1 cellular context compared by ENCODE assay signal in the genomic region with DNA sequence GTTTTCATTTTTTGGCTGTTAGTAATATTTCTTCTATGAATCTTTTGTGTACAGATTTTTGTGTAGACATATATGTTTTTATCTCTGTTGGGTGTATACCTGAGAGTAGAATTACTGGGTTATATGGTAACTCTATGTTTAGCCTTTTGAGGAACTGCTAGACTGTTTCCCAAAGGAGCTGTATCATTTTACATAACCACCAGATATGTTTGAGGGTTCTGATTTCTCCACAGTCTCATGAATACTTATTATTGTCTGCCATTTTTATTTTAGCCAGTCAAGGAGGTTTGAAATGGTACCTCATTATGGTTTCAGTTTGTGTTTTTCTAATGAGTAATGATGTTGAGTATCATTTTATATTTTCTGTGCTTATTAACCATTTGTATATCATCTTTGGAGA.
TF ChIP-seq lines count a peak whose summit lies in the region.

No MANE protein-coding gene starts in this region.

TF ChIP-seq in HepG2, 621 proteins besides CTCF, POLR2A, EP300 and RAD21 (continued from another document):
- TF ChIP-seq, protein P1, sequence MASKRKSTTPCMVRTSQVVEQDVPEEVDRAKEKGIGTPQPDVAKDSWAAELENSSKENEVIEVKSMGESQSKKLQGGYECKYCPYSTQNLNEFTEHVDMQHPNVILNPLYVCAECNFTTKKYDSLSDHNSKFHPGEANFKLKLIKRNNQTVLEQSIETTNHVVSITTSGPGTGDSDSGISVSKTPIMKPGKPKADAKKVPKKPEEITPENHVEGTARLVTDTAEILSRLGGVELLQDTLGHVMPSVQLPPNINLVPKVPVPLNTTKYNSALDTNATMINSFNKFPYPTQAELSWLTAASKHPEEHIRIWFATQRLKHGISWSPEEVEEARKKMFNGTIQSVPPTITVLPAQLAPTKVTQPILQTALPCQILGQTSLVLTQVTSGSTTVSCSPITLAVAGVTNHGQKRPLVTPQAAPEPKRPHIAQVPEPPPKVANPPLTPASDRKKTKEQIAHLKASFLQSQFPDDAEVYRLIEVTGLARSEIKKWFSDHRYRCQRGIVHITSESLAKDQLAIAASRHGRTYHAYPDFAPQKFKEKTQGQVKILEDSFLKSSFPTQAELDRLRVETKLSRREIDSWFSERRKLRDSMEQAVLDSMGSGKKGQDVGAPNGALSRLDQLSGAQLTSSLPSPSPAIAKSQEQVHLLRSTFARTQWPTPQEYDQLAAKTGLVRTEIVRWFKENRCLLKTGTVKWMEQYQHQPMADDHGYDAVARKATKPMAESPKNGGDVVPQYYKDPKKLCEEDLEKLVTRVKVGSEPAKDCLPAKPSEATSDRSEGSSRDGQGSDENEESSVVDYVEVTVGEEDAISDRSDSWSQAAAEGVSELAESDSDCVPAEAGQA (IDR thresholded peaks at IDR 0.05; ENCODE audit: low read depth): no peak
- TF ChIP-seq, protein P1 (CRISPR knock-in tag; IDR thresholded peaks at IDR 0.05; ENCODE audit: borderline replicate concordance): no peak
- TF ChIP-seq JDP2 (CRISPR knock-in tag; IDR thresholded peaks at IDR 0.05; ENCODE audit: borderline replicate concordance): no peak
- no peak for TF ChIP-seq CBX2 (IDR thresholded peaks at IDR 0.05; ENCODE audit: low read depth, low read length)
- TF ChIP-seq CBX2 (CRISPR knock-in tag; IDR thresholded peaks at IDR 0.05; ENCODE audit: low read depth): no peak
- no peak for TF ChIP-seq FOXM1 (CRISPR knock-in tag; IDR thresholded peaks at IDR 0.05)
- TF ChIP-seq, protein P2, sequence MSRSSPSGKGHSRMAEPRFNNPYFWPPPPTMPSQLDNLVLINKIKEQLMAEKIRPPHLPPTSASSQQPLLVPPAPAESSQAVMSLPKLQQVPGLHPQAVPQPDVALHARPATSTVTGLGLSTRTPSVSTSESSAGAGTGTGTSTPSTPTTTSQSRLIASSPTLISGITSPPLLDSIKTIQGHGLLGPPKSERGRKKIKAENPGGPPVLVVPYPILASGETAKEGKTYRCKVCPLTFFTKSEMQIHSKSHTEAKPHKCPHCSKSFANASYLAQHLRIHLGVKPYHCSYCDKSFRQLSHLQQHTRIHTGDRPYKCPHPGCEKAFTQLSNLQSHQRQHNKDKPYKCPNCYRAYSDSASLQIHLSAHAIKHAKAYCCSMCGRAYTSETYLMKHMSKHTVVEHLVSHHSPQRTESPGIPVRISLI (CRISPR knock-in tag; IDR thresholded peaks at IDR 0.05; ENCODE audit: borderline replicate concordance): no peak
- TF ChIP-seq ZNF160 (CRISPR knock-in tag; IDR thresholded peaks at IDR 0.05): no peak
- TF ChIP-seq ADNP (CRISPR knock-in tag; IDR thresholded peaks at IDR 0.05): no peak
- TF ChIP-seq HIVEP1 (CRISPR knock-in tag; IDR thresholded peaks at IDR 0.05): no peak
